14 cellular contexts compared by ENCODE assay signal in the genomic region with DNA sequence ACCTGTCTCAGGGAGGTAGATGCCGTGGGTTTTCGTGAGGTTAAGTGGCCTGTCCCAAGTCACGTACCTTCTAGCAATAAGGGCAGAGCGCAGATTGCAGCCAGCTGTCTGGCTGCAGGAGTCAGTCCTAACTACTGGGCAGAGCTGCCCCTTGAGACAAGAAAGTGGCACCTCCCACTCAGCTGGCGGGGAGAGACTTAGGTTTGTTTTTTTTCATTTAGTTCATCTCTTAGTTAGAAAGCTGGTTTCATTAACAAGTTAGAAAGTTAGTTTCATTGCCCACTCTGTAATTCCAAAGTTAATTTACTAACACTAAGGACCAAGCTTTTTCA.
DNase-seq lines count a peak whose midpoint lies in the region; ATAC-seq and TF ChIP-seq lines count a peak whose summit lies in the region.
"Had no signal": no experiment of that assay in that cellular context is flagged by ENCODE, and none has a peak within 500 bp of the region (broad histone marks: within the 10 kb centered on the region; RNA-seq: fewer than 3 reads in every experiment).

No MANE protein-coding gene starts in this region.

- H3K4me1 ChIP-seq in tibial nerve: peaks cover 4 to 58% (median 34%) of the 10 kb centered on the region in 4 donors

- H3K9me3 Mint-ChIP-seq in brain (peaks cover 0 to 7% (median 4%) of the 10 kb centered on the region in 5 experiments), mesothelial cell of epicardium (peaks cover 3% of the 10 kb centered on the region)
- H3K9me3 Mint-ChIP-seq: H9 had no signal

- no peaks in the 10 kb centered on the region for H3K36me3 ChIP-seq in tibial nerve
- H3K36me3 ChIP-seq: cardiac muscle cell, heart right ventricle had no signal

- peaks cover 44% of the 10 kb centered on the region for H3K4me1 Mint-ChIP-seq in brain
- H3K4me1 Mint-ChIP-seq in mesothelial cell of epicardium: peaks cover 34% of the 10 kb centered on the region

- no peaks in the 10 kb centered on the region for H3K27me3 ChIP-seq in tibial nerve
- H3K27me3 ChIP-seq: cardiac muscle cell, heart right ventricle had no signal

- 43 to 47% methylated on average over 5 of the region's 5 CpGs for WGBS in tibial nerve, 2 donors

- peaks cover 14% of the 10 kb centered on the region for H3K27me3 Mint-ChIP-seq in brain
- no peaks in the 10 kb centered on the region for H3K27me3 Mint-ChIP-seq in mesothelial cell of epicardium (ENCODE audit: low read depth)

- peak overlapping the region; percentile 70 to 96 (median 89) for H3K27ac ChIP-seq in tibial nerve

- H3K4me3 ChIP-seq in tibial nerve: no peak overlapping the region
- H3K4me3 ChIP-seq: cardiac muscle cell, heart right ventricle had no signal

- TF ChIP-seq CTCF in brain (conservative IDR thresholded peaks at IDR 0.05) (no peak), mesothelial cell of epicardium (IDR thresholded peaks at IDR 0.05; ENCODE audit: unreplicated experiment) (no peak), tibial nerve (IDR thresholded peaks at IDR 0.05) (no peak)

- H3K27ac Mint-ChIP-seq in brain: peak overlapping the region in 3 of 5 experiments; percentile 51 to 93 (median 90)
- peak overlapping the region; percentile 67 for H3K27ac Mint-ChIP-seq in mesothelial cell of epicardium

- no peak for TF ChIP-seq POLR2A in tibial nerve (IDR thresholded peaks at IDR 0.05)

- DNase-seq in NCI-H82 (lab: John Stamatoyannopoulos, UW) (peak; percentile 34), NCI-H82 treated with DMSO at 0.1 percent for 48 hours (lab: John Stamatoyannopoulos, UW; ENCODE audit: unreplicated experiment) (no peak), mesothelial cell of epicardium (ENCODE audit: low spot score in 2 of 2, unreplicated experiment in 2 of 2) (no peak), tibial nerve (ENCODE audit: low spot score in 2 of 2) (no peak), DMS79 treated with DMSO at 0.1 percent for 48 hours (lab: John Stamatoyannopoulos, UW) (no peak)
- DNase-seq in activated T-cell treated with anti-CD3 and anti-CD28 coated beads, Interleukin-2, amount 50 U/mL, for 1 hour: no peak
- DNase-seq: ACHN; activated naive CD4-positive, alpha-beta T cell treated with Interleukin-2 at 50 U/mL for 16 hours; NCI-H1694 had no signal

- H3K36me3 Mint-ChIP-seq in brain: peaks cover 7% of the 10 kb centered on the region
- no peaks in the 10 kb centered on the region for H3K36me3 Mint-ChIP-seq in mesothelial cell of epicardium

- ATAC-seq in GM21526 (IDR thresholded peaks at IDR 0.05; ENCODE audit: low FRiP score, unreplicated experiment): no peak

- H3K9me3 ChIP-seq in tibial nerve: no peaks in the 10 kb centered on the region
- H3K9me3 ChIP-seq: heart right ventricle had no signal

- TF ChIP-seq EP300 in tibial nerve (IDR thresholded peaks at IDR 0.05): no peak

- H3K4me3 Mint-ChIP-seq in brain (peak overlapping the region in 1 of 5 experiments; percentile 18), mesothelial cell of epicardium (no peak overlapping the region)
- H3K4me3 Mint-ChIP-seq: H9 had no signal
